ENCODE assay signal across 12 cellular contexts in the genomic region with DNA sequence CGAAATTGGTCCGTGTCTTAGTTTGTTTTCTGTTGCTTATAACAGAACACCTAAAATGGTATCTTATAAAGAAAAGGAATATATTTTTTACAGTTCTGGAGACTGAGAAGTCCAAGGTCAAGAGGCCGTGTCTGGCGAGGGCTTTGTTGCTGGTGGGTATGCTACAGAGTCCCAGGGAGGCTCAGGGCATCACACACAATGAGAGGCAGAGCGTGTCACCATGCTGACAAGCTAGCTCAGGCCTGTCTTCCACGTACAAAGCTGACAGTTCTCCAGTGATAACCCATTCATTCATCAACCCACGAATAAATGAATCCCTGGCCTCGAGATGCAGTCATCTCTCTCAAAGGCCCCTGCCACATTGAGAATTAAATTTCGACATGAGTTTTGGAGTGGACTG. TPM values are rescaled to one million over a fixed set of nuclear protein-coding genes. Genes with fewer than 3 reads are reported as not detected.
DNase-seq lines count a peak whose midpoint lies in the region; ATAC-seq and TF ChIP-seq lines count a peak whose summit lies in the region.
"Had no signal": no experiment of that assay in that cellular context is flagged by ENCODE, and none has a peak within 500 bp of the region (broad histone marks: within the 10 kb centered on the region; RNA-seq: fewer than 3 reads in every experiment).

No MANE protein-coding gene starts in this region.

- H3K27me3 ChIP-seq in Caco-2 (replicated peaks; ENCODE audit: control insufficient read depth, insufficient read depth, low read length) = no peaks in the 10 kb centered on the region
- no peaks in the 10 kb centered on the region for H3K27me3 ChIP-seq in SJSA1 (replicated peaks)
- no peaks in the 10 kb centered on the region for H3K27me3 ChIP-seq in mesenchymal stem cell (ENCODE audit: control insufficient read depth in 1 of 2, insufficient read depth in 1 of 2, low read length in 2 of 2)
- H3K27me3 ChIP-seq: SJCRH30, tibial nerve had no signal

- H3K27ac Mint-ChIP-seq in Caco-2 (ENCODE audit: unreplicated experiment) = no peak overlapping the region
- H3K27ac Mint-ChIP-seq: CD14-positive monocyte had no signal

- H3K36me3 Mint-ChIP-seq in Caco-2 (ENCODE audit: insufficient read depth, unreplicated experiment) = peaks cover 32% of the 10 kb centered on the region
- H3K36me3 Mint-ChIP-seq: CD14-positive monocyte had no signal

- peak overlapping the region in 1 of 2 experiments; percentile 9 for H3K4ac ChIP-seq in mesenchymal stem cell (ENCODE audit: low read depth in 1 of 2, low read length in 2 of 2)

- peak overlapping the region; percentile 35 for H2BK5ac ChIP-seq in mesenchymal stem cell (ENCODE audit: low read depth, low read length, poor library complexity, severe bottlenecking)

- no peak overlapping the region for H2AFZ ChIP-seq in mesenchymal stem cell (ENCODE audit: low read depth, low read length)

- ATAC-seq in GM19035 (IDR thresholded peaks at IDR 0.05; ENCODE audit: unreplicated experiment) (peak; percentile 6), GM21360 (IDR thresholded peaks at IDR 0.05; ENCODE audit: unreplicated experiment) (no peak)

- H3K18ac ChIP-seq in mesenchymal stem cell (ENCODE audit: low read depth in 1 of 2, low read length in 2 of 2) = peak overlapping the region in 1 of 2 experiments; percentile 4

- no peak overlapping the region for H2BK120ac ChIP-seq in mesenchymal stem cell (ENCODE audit: low read depth, low read length)

- no peaks in the 10 kb centered on the region for H3K4me1 Mint-ChIP-seq in Caco-2 (ENCODE audit: low read depth, unreplicated experiment)
- H3K4me1 Mint-ChIP-seq: CD14-positive monocyte had no signal

- no peaks in the 10 kb centered on the region; the same call in 1 of the 2 replicates for H3K4me1 ChIP-seq in Caco-2
- peaks cover 13% of the 10 kb centered on the region for H3K4me1 ChIP-seq in SJSA1 (replicated peaks)
- H3K4me1 ChIP-seq in mesenchymal stem cell (ENCODE audit: control insufficient read depth, insufficient read depth, low read depth, low read length) = peaks cover 8% of the 10 kb centered on the region
- H3K4me1 ChIP-seq: prostate gland, tibial nerve had no signal

- TSS peak; percentile 17 for BruUV-seq in Caco-2 (replicated peaks; lab: Mats Ljungman, UMichigan)

- intact Hi-C loops in Caco-2 (cut with micrococcal nuclease; ENCODE audit: unreplicated experiment) = no loop called here

- H3K9ac ChIP-seq in mesenchymal stem cell (ENCODE audit: low read length) = no peak overlapping the region

- H2AK5ac ChIP-seq in mesenchymal stem cell (ENCODE audit: low read length, severe bottlenecking) = peak overlapping the region; percentile 28

- CTCF ChIA-PET in Caco-2 (lab: Charles Lee) = no interaction called here

- peak overlapping the region in 1 of 2 experiments; percentile 9 for H3K14ac ChIP-seq in mesenchymal stem cell (ENCODE audit: low read length in 2 of 2)

- H3K4me3 ChIP-seq in Caco-2 (ENCODE audit: low read depth, low read length) (no peak overlapping the region), SJSA1 (no peak overlapping the region), mesenchymal stem cell (ENCODE audit: insufficient read depth in 1 of 2, low read depth in 1 of 2, low read length in 2 of 2) (no peak overlapping the region)
- H3K4me3 ChIP-seq: prostate gland, SJCRH30, tibial nerve had no signal

- H2BK12ac ChIP-seq in mesenchymal stem cell (ENCODE audit: low read length in 2 of 2) = peak overlapping the region in 1 of 2 experiments; percentile 65

- H3K9me3 ChIP-seq in Caco-2 = no peaks in the 10 kb centered on the region
- H3K9me3 ChIP-seq in SJSA1 (replicated peaks) = no peaks in the 10 kb centered on the region
- H3K9me3 ChIP-seq in mesenchymal stem cell (ENCODE audit: control insufficient read depth, low read length) = no peaks in the 10 kb centered on the region
- H3K9me3 ChIP-seq: prostate gland, SJCRH30, tibial nerve had no signal

- POLR2A ChIA-PET in Caco-2 (lab: Charles Lee) = no interaction called here

- H3K9me3 Mint-ChIP-seq in Caco-2 (ENCODE audit: unreplicated experiment) = no peaks in the 10 kb centered on the region

- H4K8ac ChIP-seq in mesenchymal stem cell (ENCODE audit: low read length) = no peak overlapping the region

- 97% methylated on average over 6 of the region's 9 CpGs for WGBS in mesenchymal stem cell

- H3K4me3 Mint-ChIP-seq in Caco-2 (ENCODE audit: unreplicated experiment) = no peak overlapping the region
- H3K4me3 Mint-ChIP-seq: CD14-positive monocyte had no signal

- H3K79me1 ChIP-seq in mesenchymal stem cell (replicated peaks; ENCODE audit: low read length, poor library complexity, severe bottlenecking) = peaks cover 1% of the 10 kb centered on the region

- H2BK15ac ChIP-seq in mesenchymal stem cell (ENCODE audit: low read depth, poor library complexity, severe bottlenecking) = peak overlapping the region; percentile 16

- H3K36me3 ChIP-seq in Caco-2 (ENCODE audit: control insufficient read depth, insufficient read depth, low read length) (peaks cover 4% of the 10 kb centered on the region; the same call in 1 of the 2 replicates), SJSA1 (no peaks in the 10 kb centered on the region), mesenchymal stem cell (ENCODE audit: control insufficient read depth in 1 of 2, insufficient read depth in 2 of 2, low read depth in 1 of 2, low read length in 2 of 2) (peaks cover 12 to 25% of the 10 kb centered on the region in 2 experiments)
- H3K36me3 ChIP-seq: prostate gland, SJCRH30 had no signal

- H4K91ac ChIP-seq in mesenchymal stem cell (ENCODE audit: low read length) = no peak overlapping the region

- H3K27ac ChIP-seq in SJSA1 (peak overlapping the region; percentile 54), mesenchymal stem cell (ENCODE audit: low read length, poor library complexity, severe bottlenecking) (peak overlapping the region; percentile 91)
- H3K27ac ChIP-seq: prostate gland, tibial nerve had no signal

- no peak overlapping the region for H3K23ac ChIP-seq in mesenchymal stem cell (ENCODE audit: low read length in 2 of 2)

- no peaks in the 10 kb centered on the region for H3K27me3 Mint-ChIP-seq in Caco-2 (ENCODE audit: insufficient read depth, unreplicated experiment)

- no peak for TF ChIP-seq CTCF in Caco-2 (IDR thresholded peaks at IDR 0.05; ENCODE audit: insufficient read depth in 1 of 2, low read depth in 1 of 2, low read length in 1 of 2, severe bottlenecking in 1 of 2, unreplicated experiment in 1 of 2)

- DNase-seq in Caco-2 (peak in 1 of 2 experiments; percentile 11), SJSA1 (ENCODE audit: low read depth in 1 of 2, low spot score in 2 of 2) (no peak), mesenchymal stem cell (no peak), cerebellar cortex (ENCODE audit: low spot score) (no peak)
- no peak for DNase-seq in stimulated activated CD8-positive, alpha-beta memory T cell treated with anti-CD3 and anti-CD28 coated beads, Interleukin-4, amount 100 ng/mL, for 48 hours
- no peak for DNase-seq in stimulated activated CD4-positive, alpha-beta T cell treated with anti-CD3 and anti-CD28 coated beads, Interleukin-15, amount 100 ng/mL, for 24 hours

- H3K4me2 ChIP-seq in mesenchymal stem cell (ENCODE audit: low read length, poor library complexity, severe bottlenecking) = no peak overlapping the region

RNA-seq across cellular contexts. Expression of gene AEBP2, which starts 56.7 kb away (rescaled TPM):
- total RNA-seq in Caco-2 (2022) = 68.0 and 76.5 TPM in 2 replicates
- total RNA-seq in SJSA1 (2014; rRNA removed; shearing (Covaris generic)) = 14.6 and 17.0 TPM in 2 replicates
- 30.7 TPM for polyA plus RNA-seq in mesenchymal stem cell (2013, experiment 1 of 2)
- polyA plus RNA-seq in mesenchymal stem cell (2013, experiment 2 of 2) = 32.7 TPM
